8 cellular contexts compared by ENCODE assay signal in genomic region chr11:128521697-128522062, GRCh38.
DNase-seq lines count a peak whose midpoint lies in the region; TF ChIP-seq lines count a peak whose summit lies in the region.

No MANE protein-coding gene starts in this region.

- H3K27me3 ChIP-seq in OCI-LY3 (ENCODE audit: low read depth, low read length) (no peaks in the 10 kb centered on the region), ectodermal cell (ENCODE audit: control insufficient read depth, insufficient read depth, low read length, poor library complexity, severe bottlenecking) (peaks cover 97% of the 10 kb centered on the region), muscle layer of duodenum (ENCODE audit: low read depth, low read length) (no peaks in the 10 kb centered on the region)

- H3K4me3 ChIP-seq in OCI-LY3 (ENCODE audit: low read length) (peak overlapping the region; percentile 91), ectodermal cell (ENCODE audit: insufficient read depth, low read depth, low read length) (peak overlapping the region; percentile 44), muscle layer of duodenum (ENCODE audit: low read depth in 1 of 2, low read length in 2 of 2) (peak overlapping the region; percentile 74 to 89)

- H3K4me1 ChIP-seq in OCI-LY3 (ENCODE audit: low read length), result peaks cover 51% of the 10 kb centered on the region
- no peaks in the 10 kb centered on the region for H3K4me1 ChIP-seq in ectodermal cell (ENCODE audit: control insufficient read depth, insufficient read depth, low read length)
- H3K4me1 ChIP-seq in muscle layer of duodenum (ENCODE audit: control insufficient read depth in 1 of 2, insufficient read depth in 2 of 2, low read length in 2 of 2), result peaks cover 5 to 17% of the 10 kb centered on the region in 2 donors

- DNase-seq in GM10266 (ENCODE audit: extremely low spot score) (peak; percentile 33), HuH-7.5 (ENCODE audit: low spot score) (no peak), NCI-H2081 treated with DMSO at 0.1 percent for 48 hours (lab: John Stamatoyannopoulos, UW) (no peak), NCI-H2171 (lab: John Stamatoyannopoulos, UW) (no peak), NCI-H1436 (lab: John Stamatoyannopoulos, UW) (no peak)

- TF ChIP-seq CTCF in GM10266 (IDR thresholded peaks at IDR 0.05; ENCODE audit: control insufficient read depth, insufficient read depth, low read depth, missing control alignments) (no peak), OCI-LY3 (IDR thresholded peaks at IDR 0.05; ENCODE audit: low read depth, low read length) (no peak)

- WGBS in ectodermal cell, 2 experiments, result 1 to 2% methylated on average over 19 of the region's 19 CpGs

- peaks cover 28% of the 10 kb centered on the region for H3K36me3 ChIP-seq in OCI-LY3 (replicated peaks; ENCODE audit: low read depth, low read length)
- no peaks in the 10 kb centered on the region for H3K36me3 ChIP-seq in ectodermal cell (ENCODE audit: control insufficient read depth, insufficient read depth, low read length)
- H3K36me3 ChIP-seq in muscle layer of duodenum (ENCODE audit: control insufficient read depth in 1 of 2, insufficient read depth in 2 of 2, low read length in 2 of 2), result peaks cover 0 to 4% of the 10 kb centered on the region in 2 donors

- peak overlapping the region; percentile 92 for H3K9ac ChIP-seq in OCI-LY3 (ENCODE audit: low read length)

- H3K9me3 ChIP-seq in OCI-LY3 (ENCODE audit: insufficient read depth, low read length) (no peaks in the 10 kb centered on the region), ectodermal cell (ENCODE audit: control insufficient read depth, low read length) (no peaks in the 10 kb centered on the region), muscle layer of duodenum (ENCODE audit: control insufficient read depth in 1 of 2, low read length in 2 of 2) (no peaks in the 10 kb centered on the region)

- H3K27ac ChIP-seq in OCI-LY3 (ENCODE audit: low read length) (peak overlapping the region; percentile 58), ectodermal cell (ENCODE audit: insufficient read depth, low read depth, low read length, poor library complexity, severe bottlenecking) (no peak overlapping the region), muscle layer of duodenum (ENCODE audit: low read length) (peak overlapping the region; percentile 85)

- H3K4me2 ChIP-seq in OCI-LY3 (ENCODE audit: low read length), result peak overlapping the region; percentile 96

- H4K20me1 ChIP-seq in OCI-LY3 (ENCODE audit: insufficient read depth, low read length), result peaks cover 40% of the 10 kb centered on the region

- H3K79me2 ChIP-seq in OCI-LY3 (ENCODE audit: low read length), result peaks cover 55% of the 10 kb centered on the region

- no peak overlapping the region; the same call in 1 of the 2 replicates for H2AFZ ChIP-seq in OCI-LY3 (ENCODE audit: low read depth, low read length)
